Comparison of ENCODE assay signal across 7 cellular contexts in the genomic region with DNA sequence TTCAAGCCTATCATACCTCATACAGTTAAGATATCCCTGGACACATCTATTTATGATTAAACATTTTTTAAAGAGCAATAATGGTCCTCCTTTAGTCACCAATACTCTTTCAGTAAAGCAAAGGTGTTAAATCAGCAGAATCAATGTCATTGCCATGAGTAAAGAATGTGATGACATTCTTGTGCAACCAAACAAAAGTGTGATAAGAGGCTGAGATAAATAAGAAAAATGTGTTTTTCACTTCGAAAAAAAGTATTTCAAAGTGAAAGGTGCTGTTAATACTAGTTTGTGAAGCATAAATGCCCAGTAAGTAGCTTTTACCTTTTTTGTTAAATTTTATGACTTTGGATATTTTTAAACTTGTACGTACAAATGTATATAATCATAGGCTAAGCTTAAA. TPM values are rescaled to one million over a fixed set of nuclear protein-coding genes. Genes with fewer than 3 reads are reported as not detected.
"Had no signal": no experiment of that assay in that cellular context is flagged by ENCODE, and none has a peak within 500 bp of the region (broad histone marks: within the 10 kb centered on the region; RNA-seq: fewer than 3 reads in every experiment).

No MANE protein-coding gene starts in this region.

- FAIRE-seq: HepG2, HTR-8/SVneo had no signal

- ATAC-seq: HepG2 had no signal

- H3K9ac ChIP-seq: KMS-11 had no signal

- H3K27ac ChIP-seq: HL-60, KMS-11 had no signal

- H3K4me2 ChIP-seq: KMS-11 had no signal

- DNase-seq: IMR-90, KBM-7, KG1 had no signal

RNA-seq across cellular contexts. Expression of a gene that starts 8.4 kb away (rescaled TPM):
- polyA plus RNA-seq: IMR-90 had no signal
